Comparison of ENCODE assay signal across 34 cellular contexts in genomic region chr16:10022098-10022497, GRCh38.
DNase-seq lines count a peak whose midpoint lies in the region; ATAC-seq, FAIRE-seq and TF ChIP-seq lines count a peak whose summit lies in the region.
"Had no signal": no experiment of that assay in that cellular context is flagged by ENCODE, and none has a peak within 500 bp of the region (broad histone marks: within the 10 kb centered on the region; RNA-seq: fewer than 3 reads in every experiment).

No MANE protein-coding gene starts in this region.

- no peak for TF ChIP-seq POLR2A in GM12878 (IDR thresholded peaks at IDR 0.05; ENCODE audit: low read depth, low read length)

- RAD21 ChIA-PET in GM12878 (lab: Charles Lee; ENCODE audit: unreplicated experiment), result no interaction called here

- H2AFZ ChIP-seq in GM12878 (ENCODE audit: control insufficient read depth, low read depth, low read length) (no peak overlapping the region), smooth muscle cell (ENCODE audit: low read depth) (no peak overlapping the region)

- peaks cover 44% of the 10 kb centered on the region for H3K27me3 Mint-ChIP-seq in mesothelial cell of epicardium (ENCODE audit: low read depth)
- H3K27me3 Mint-ChIP-seq in Calu3 (ENCODE audit: unreplicated experiment), result no peaks in the 10 kb centered on the region
- H3K27me3 Mint-ChIP-seq in naive thymus-derived CD4-positive, alpha-beta T cell, result peaks cover 0 to 11% (median 0%) of the 10 kb centered on the region in 5 donors
- H3K27me3 Mint-ChIP-seq: CD4-positive, alpha-beta memory T cell; CD4-positive, CD25-positive, alpha-beta regulatory T cell had no signal

- H3K36me3 Mint-ChIP-seq in mesothelial cell of epicardium, result no peaks in the 10 kb centered on the region
- H3K36me3 Mint-ChIP-seq in Calu3 (ENCODE audit: insufficient read depth, unreplicated experiment), result no peaks in the 10 kb centered on the region
- H3K36me3 Mint-ChIP-seq in naive thymus-derived CD4-positive, alpha-beta T cell, result no peaks in the 10 kb centered on the region
- H3K36me3 Mint-ChIP-seq: CD14-positive monocyte; CD4-positive, alpha-beta memory T cell; CD4-positive, CD25-positive, alpha-beta regulatory T cell; CD8-positive, alpha-beta memory T cell; CD8-positive, alpha-beta T cell had no signal

- SMC1A ChIA-PET in GM12878 (lab: Charles Lee; ENCODE audit: uncharacterized antibody, unreplicated experiment), result interaction anchor here (1.0 to 1.1 kb wide), 3 partner anchors 9 to 23 kb away, joined by 3 read pairs; no protein-coding TSS in a partner anchor

- H3K27me3 ChIP-seq in GM12878 (replicated peaks in 1 of 2; ENCODE audit: control insufficient read depth in 2 of 2, insufficient read depth in 2 of 2, low read length in 1 of 2), result no peaks in the 10 kb centered on the region
- no peaks in the 10 kb centered on the region for H3K27me3 ChIP-seq in smooth muscle cell (ENCODE audit: low read depth)
- no peaks in the 10 kb centered on the region for H3K27me3 ChIP-seq in naive thymus-derived CD4-positive, alpha-beta T cell (ENCODE audit: control insufficient read depth in 2 of 2, insufficient read depth in 2 of 2, low read length in 2 of 2)
- H3K27me3 ChIP-seq: BE2C; BLaER1; BLaER1 treated with 17β-estradiol and CSF1 and Interleukin-3, amounts not matched to agents 10 nM and 100 nM had no signal

- H3K9me3 ChIP-seq in GM12878 (replicated peaks; ENCODE audit: control insufficient read depth, insufficient read depth, low read length), result no peaks in the 10 kb centered on the region
- H3K9me3 ChIP-seq in smooth muscle cell (replicated peaks; ENCODE audit: low read depth), result no peaks in the 10 kb centered on the region
- no peaks in the 10 kb centered on the region for H3K9me3 ChIP-seq in naive thymus-derived CD4-positive, alpha-beta T cell (ENCODE audit: control insufficient read depth in 2 of 3, low read length in 3 of 3)
- H3K9me3 ChIP-seq: A549; BE2C; BLaER1; BLaER1 treated with 17β-estradiol and CSF1 and Interleukin-3, amounts not matched to agents 10 nM and 100 nM; Caco-2 had no signal

- H3K4me2 ChIP-seq in GM12878 (ENCODE audit: control insufficient read depth, insufficient read depth) (no peak overlapping the region), smooth muscle cell (peak overlapping the region; percentile 38)
- H3K4me2 ChIP-seq: A549; BLaER1; BLaER1 treated with 17β-estradiol and CSF1 and Interleukin-3, amounts not matched to agents 10 nM and 100 nM had no signal

- no peak for TF ChIP-seq EP300 in GM12878 (IDR thresholded peaks at IDR 0.05; ENCODE audit: borderline replicate concordance in 1 of 2, control insufficient read depth in 1 of 2, low read depth in 2 of 2, low read length in 2 of 2)

- H3K27ac Mint-ChIP-seq in mesothelial cell of epicardium (no peak overlapping the region), Calu3 (ENCODE audit: unreplicated experiment) (no peak overlapping the region)
- H3K27ac Mint-ChIP-seq in naive thymus-derived CD4-positive, alpha-beta T cell, result no peak overlapping the region
- H3K27ac Mint-ChIP-seq: B cell; CD4-positive, alpha-beta memory T cell; CD4-positive, alpha-beta T cell; CD8-positive, alpha-beta memory T cell; CD8-positive, alpha-beta T cell had no signal

- TF ChIP-seq RAD21 in GM12878 (IDR thresholded peaks at IDR 0.05; ENCODE audit: insufficient read depth, low read depth, low read length), result no peak

- no peak for ATAC-seq in GM12878
- no peak for ATAC-seq in naive thymus-derived CD4-positive, alpha-beta T cell
- ATAC-seq: A549; CD8-positive, alpha-beta T cell had no signal

- no peaks in the 10 kb centered on the region for H3K4me1 ChIP-seq in GM12878 (ENCODE audit: control insufficient read depth, insufficient read depth, low read length)
- H3K4me1 ChIP-seq in smooth muscle cell (ENCODE audit: low read depth), result no peaks in the 10 kb centered on the region
- no peaks in the 10 kb centered on the region for H3K4me1 ChIP-seq in naive thymus-derived CD4-positive, alpha-beta T cell (ENCODE audit: control insufficient read depth in 2 of 2, insufficient read depth in 2 of 2, low read length in 2 of 2)
- H3K4me1 ChIP-seq: A549; BE2C; BLaER1; BLaER1 treated with 17β-estradiol and CSF1 and Interleukin-3, amounts not matched to agents 10 nM and 100 nM; Caco-2 had no signal

- 64% methylated on average over 5 of the region's 5 CpGs for WGBS in GM12878 (ENCODE audit: insufficient coverage, insufficient replicate concordance, low lambda C conversion rate, missing lambda C conversion rate)
- WGBS in smooth muscle cell (ENCODE audit: low lambda C conversion rate), result 93% methylated on average over 5 of the region's 5 CpGs

- H3F3A ChIP-seq in smooth muscle cell (ENCODE audit: low read depth), result no peaks in the 10 kb centered on the region

- H3K36me3 ChIP-seq in GM12878 (ENCODE audit: control insufficient read depth in 2 of 2, insufficient read depth in 2 of 2, low read length in 1 of 2) (no peaks in the 10 kb centered on the region), smooth muscle cell (ENCODE audit: low read depth) (no peaks in the 10 kb centered on the region)
- H3K36me3 ChIP-seq in naive thymus-derived CD4-positive, alpha-beta T cell (ENCODE audit: control insufficient read depth in 2 of 3, insufficient read depth in 3 of 3, low read length in 3 of 3), result no peaks in the 10 kb centered on the region
- H3K36me3 ChIP-seq: BE2C; BLaER1; BLaER1 treated with 17β-estradiol and CSF1 and Interleukin-3, amounts not matched to agents 10 nM and 100 nM had no signal

- H3K79me2 ChIP-seq in GM12878 (ENCODE audit: control insufficient read depth, insufficient read depth, low read length) (no peaks in the 10 kb centered on the region), smooth muscle cell (ENCODE audit: low read depth) (no peaks in the 10 kb centered on the region)

- H3K4me3 Mint-ChIP-seq in mesothelial cell of epicardium (no peak overlapping the region), Calu3 (ENCODE audit: low read depth, unreplicated experiment) (no peak overlapping the region)
- H3K4me3 Mint-ChIP-seq in naive thymus-derived CD4-positive, alpha-beta T cell, result no peak overlapping the region
- H3K4me3 Mint-ChIP-seq: B cell; CD14-positive monocyte; CD4-positive, alpha-beta memory T cell; CD4-positive, alpha-beta T cell; CD4-positive, CD25-positive, alpha-beta regulatory T cell; CD8-positive, alpha-beta memory T cell; CD8-positive, alpha-beta T cell had no signal

- H3K4me1 Mint-ChIP-seq in mesothelial cell of epicardium, result no peaks in the 10 kb centered on the region
- peaks cover 16% of the 10 kb centered on the region for H3K4me1 Mint-ChIP-seq in Calu3 (ENCODE audit: low read depth, unreplicated experiment)
- no peaks in the 10 kb centered on the region for H3K4me1 Mint-ChIP-seq in naive thymus-derived CD4-positive, alpha-beta T cell
- H3K4me1 Mint-ChIP-seq: B cell; CD14-positive monocyte; CD4-positive, alpha-beta memory T cell; CD4-positive, CD25-positive, alpha-beta regulatory T cell; CD8-positive, alpha-beta memory T cell had no signal

- TF ChIP-seq CTCF in GM12878 (IDR thresholded peaks at IDR 0.05 in 2 of 3, conservative IDR thresholded peaks at IDR 0.05 in 1 of 3; ENCODE audit: control insufficient read depth in 2 of 3, extremely low read depth in 1 of 3, insufficient read depth in 1 of 3, low read depth in 3 of 3, low read length in 3 of 3) (no peak), smooth muscle cell (IDR thresholded peaks at IDR 0.05; ENCODE audit: borderline replicate concordance, insufficient read depth, poor library complexity, severe bottlenecking) (no peak), mesothelial cell of epicardium (IDR thresholded peaks at IDR 0.05; ENCODE audit: unreplicated experiment) (no peak), Calu3 (IDR thresholded peaks at IDR 0.05; ENCODE audit: unreplicated experiment) (no peak)

- CTCF ChIA-PET in GM12878 (lab: Yijun Ruan, JAX), result no interaction called here
- CTCF ChIA-PET in Calu3 (lab: Charles Lee), result no interaction called here
- CTCF ChIA-PET in naive thymus-derived CD4-positive, alpha-beta T cell (lab: Charles Lee), result no interaction called here

- in situ Hi-C loops in GM12878 (cut with MboI), result no loop called here

- FAIRE-seq in GM12878 (lab: Jason Lieb, UNC) (no peak), urothelium cell line (lab: Jason Lieb, UNC) (peak; percentile 61)
- FAIRE-seq: A204.1, A549, D721Med had no signal

- no peak overlapping the region for H3K9ac ChIP-seq in GM12878 (ENCODE audit: control insufficient read depth, insufficient read depth, low read length)
- H3K9ac ChIP-seq in smooth muscle cell (ENCODE audit: low read depth), result no peak overlapping the region
- H3K9ac ChIP-seq: BLaER1; BLaER1 treated with 17β-estradiol and CSF1 and Interleukin-3, amounts not matched to agents 10 nM and 100 nM had no signal

- no peak for DNase-seq in GM12878 (ENCODE audit: low read depth, low spot score)
- no peak for DNase-seq in smooth muscle cell (lab: John Stamatoyannopoulos, UW; ENCODE audit: unreplicated experiment)
- no peak for DNase-seq in urothelium cell line (ENCODE audit: low spot score)
- no peak for DNase-seq in mesothelial cell of epicardium (ENCODE audit: low spot score in 2 of 2, unreplicated experiment in 2 of 2)
- no peak for DNase-seq in Calu3
- no peak for DNase-seq in naive thymus-derived CD4-positive, alpha-beta T cell
- DNase-seq: 8988T; ACHN; AML-193; BE2C; C1 segment of cervical spinal cord; Caco-2; CD4-positive, alpha-beta memory T cell; CD4-positive, alpha-beta T cell; CD4-positive, CD25-positive, alpha-beta regulatory T cell; CD8-positive, alpha-beta memory T cell; CD8-positive, alpha-beta T cell; COR-L47; DMS 273 treated with DMSO at 0.1 percent for 48 hours; DMS153; DMS53; DMS79; DMS79 treated with DMSO at 0.1 percent for 48 hours; DND-41; EL had no signal

- intact Hi-C loops in GM12878 (cut with micrococcal nuclease; ENCODE audit: unreplicated experiment) (no loop called here), Calu3 (cut with micrococcal nuclease; ENCODE audit: unreplicated experiment) (no loop called here)
- intact Hi-C loops in naive thymus-derived CD4-positive, alpha-beta T cell (cut with micrococcal nuclease), result no loop called here

- no peaks in the 10 kb centered on the region for H3K9me3 Mint-ChIP-seq in mesothelial cell of epicardium
- H3K9me3 Mint-ChIP-seq in Calu3 (ENCODE audit: low read depth, unreplicated experiment), result no peaks in the 10 kb centered on the region
- peaks cover 0 to 10% (median 2%) of the 10 kb centered on the region in 11 donors for H3K9me3 Mint-ChIP-seq in naive thymus-derived CD4-positive, alpha-beta T cell
- H3K9me3 Mint-ChIP-seq: CD8-positive, alpha-beta T cell had no signal

- POLR2A ChIA-PET in GM12878 (lab: Charles Lee), result no interaction called here
- POLR2A ChIA-PET in naive thymus-derived CD4-positive, alpha-beta T cell (lab: Charles Lee), result no interaction called here

- H3K4me3 ChIP-seq in GM12878 (no peak overlapping the region), smooth muscle cell (no peak overlapping the region)
- H3K4me3 ChIP-seq in naive thymus-derived CD4-positive, alpha-beta T cell (ENCODE audit: low read length), result no peak overlapping the region
- H3K4me3 ChIP-seq: A549; BLaER1; BLaER1 treated with 17β-estradiol and CSF1 and Interleukin-3, amounts not matched to agents 10 nM and 100 nM had no signal

- BruUV-seq in GM12878 (replicated peaks; lab: Mats Ljungman, UMichigan) (no TSS peak), Calu3 (replicated peaks; lab: Mats Ljungman, UMichigan) (no TSS peak)

- H3K27ac ChIP-seq in GM12878 (ENCODE audit: control insufficient read depth, insufficient read depth) (no peak overlapping the region), smooth muscle cell (ENCODE audit: low read depth) (no peak overlapping the region)
- H3K27ac ChIP-seq in naive thymus-derived CD4-positive, alpha-beta T cell (ENCODE audit: low read depth, low read length), result no peak overlapping the region
- H3K27ac ChIP-seq: 22Rv1; A549; BLaER1; BLaER1 treated with 17β-estradiol and CSF1 and Interleukin-3, amounts not matched to agents 10 nM and 100 nM; C4-2B had no signal

- H4K20me1 ChIP-seq in GM12878 (ENCODE audit: control insufficient read depth, insufficient read depth), result no peaks in the 10 kb centered on the region
- no peaks in the 10 kb centered on the region for H4K20me1 ChIP-seq in smooth muscle cell (ENCODE audit: low read depth)
- H4K20me1 ChIP-seq: BLaER1; BLaER1 treated with 17β-estradiol and CSF1 and Interleukin-3, amounts not matched to agents 10 nM and 100 nM had no signal
